In the genomic region with DNA sequence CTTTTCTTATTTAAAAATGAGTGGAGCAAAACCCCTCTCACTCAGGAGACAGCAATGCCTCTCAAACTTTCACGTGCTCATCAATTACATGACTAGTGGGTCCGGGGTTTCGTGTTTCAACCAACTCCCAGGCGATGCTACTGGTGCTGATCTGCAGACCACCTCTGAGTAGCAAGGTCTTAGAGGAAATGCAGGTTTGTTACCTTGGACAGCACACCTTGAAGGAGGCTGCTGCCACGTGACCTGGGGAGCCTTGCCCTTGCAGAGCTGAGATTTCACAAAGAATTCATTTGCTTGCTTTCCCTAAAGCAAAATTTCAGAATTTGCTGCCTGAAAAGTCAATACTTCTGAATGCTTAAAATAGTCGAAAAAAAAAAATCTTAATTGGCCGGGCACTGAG, we compare ENCODE assay signal across 20 cellular contexts. TPM values are rescaled to one million over a fixed set of nuclear protein-coding genes. Genes with fewer than 3 reads are reported as not detected.
DNase-seq lines count a peak whose midpoint lies in the region; ATAC-seq and TF ChIP-seq lines count a peak whose summit lies in the region.
"Had no signal": no experiment of that assay in that cellular context is flagged by ENCODE, and none has a peak within 500 bp of the region (broad histone marks: within the 10 kb centered on the region; RNA-seq: fewer than 3 reads in every experiment).

No MANE protein-coding gene starts in this region.

- no peak overlapping the region for H3K4me3 ChIP-seq in H7 (ENCODE audit: insufficient read depth, low read depth, low read length)
- H3K4me3 ChIP-seq in transverse colon: no peak overlapping the region
- H3K4me3 ChIP-seq: BLaER1 treated with 17β-estradiol and CSF1 and Interleukin-3, amounts not matched to agents 10 nM and 100 nM had no signal

- H3K27me3 ChIP-seq in H7 (ENCODE audit: control insufficient read depth, insufficient read depth, low read length) (no peaks in the 10 kb centered on the region), transverse colon (no peaks in the 10 kb centered on the region)
- H3K27me3 ChIP-seq: BLaER1 treated with 17β-estradiol and CSF1 and Interleukin-3, amounts not matched to agents 10 nM and 100 nM had no signal

- TF ChIP-seq EP300 in transverse colon (IDR thresholded peaks at IDR 0.05; ENCODE audit: low read depth): no peak

- TF ChIP-seq POLR2A in transverse colon (IDR thresholded peaks at IDR 0.05): no peak

- WGBS in transverse colon (ENCODE audit: low coverage in 1 of 2), 2 donors: 88 to 92% methylated on average over 4 to 7 of the region's 7 CpGs

- POLR2A ChIA-PET in WTC11 (lab: Charles Lee): no interaction called here

- H3K27me3 Mint-ChIP-seq in WTC11 (ENCODE audit: low read depth): no peaks in the 10 kb centered on the region; the same call in 1 of the 2 replicates

- intact Hi-C loops in transverse colon (cut with DNase I; ENCODE audit: low total_unique reads): no loop called here

- in situ Hi-C loops in transverse colon (cut with MboI; ENCODE audit: low pct_ligation_motif_present in 1 of 4, low pct_unique_long_range_greater_than_20kb in 1 of 4, low sequenced_read_pairs in 3 of 4): no loop called here

- no peaks in the 10 kb centered on the region for H3K4me1 ChIP-seq in transverse colon
- H3K4me1 ChIP-seq: BLaER1 treated with 17β-estradiol and CSF1 and Interleukin-3, amounts not matched to agents 10 nM and 100 nM had no signal

- CTCF ChIA-PET in WTC11 (lab: Charles Lee): interaction anchor here (1.0 kb wide), 1 partner anchor 25 kb away, joined by 3 read pairs; no protein-coding TSS in a partner anchor

- H3K36me3 Mint-ChIP-seq in WTC11: no peaks in the 10 kb centered on the region
- H3K36me3 Mint-ChIP-seq: CD8-positive, alpha-beta T cell had no signal

- H3K4me1 Mint-ChIP-seq in WTC11: peaks cover 15% of the 10 kb centered on the region
- H3K4me1 Mint-ChIP-seq: B cell had no signal

- H3K27ac ChIP-seq in transverse colon: no peak overlapping the region
- H3K27ac ChIP-seq: BLaER1 treated with 17β-estradiol and CSF1 and Interleukin-3, amounts not matched to agents 10 nM and 100 nM had no signal

- TF ChIP-seq CTCF in WTC11 (IDR thresholded peaks at IDR 0.05): no peak
- no peak for TF ChIP-seq CTCF in transverse colon (IDR thresholded peaks at IDR 0.05)

- ATAC-seq in WTC11 (peak; percentile 73), GM19324 (IDR thresholded peaks at IDR 0.05; ENCODE audit: low FRiP score, unreplicated experiment) (no peak)
- ATAC-seq: CD8-positive, alpha-beta T cell had no signal

- H3K9me3 Mint-ChIP-seq in WTC11: no peaks in the 10 kb centered on the region
- H3K9me3 Mint-ChIP-seq: CD8-positive, alpha-beta T cell had no signal

- DNase-seq in H7 (peak; percentile 47), WTC11 (ENCODE audit: low spot score) (no peak), iPS-NIHi7 (ENCODE audit: extremely low spot score) (peak; percentile 59), middle frontal gyrus (ENCODE audit: extremely low spot score, low spot score) (no peak), transverse colon (no peak)
- no peak for DNase-seq in stimulated activated CD4-positive, alpha-beta T cell treated with anti-CD3 and anti-CD28 coated beads, Interleukin-15, amount 100 ng/mL, for 24 hours
- DNase-seq: CD8-positive, alpha-beta T cell; COR-L47; DMS 273 treated with DMSO at 0.1 percent for 48 hours; DMS53; DND-41; EL; HCEC 1CT; IMR-90; KBM-7 had no signal

- H3K4me3 Mint-ChIP-seq in WTC11: no peak overlapping the region
- H3K4me3 Mint-ChIP-seq: B cell; CD8-positive, alpha-beta T cell had no signal

- no peaks in the 10 kb centered on the region for H3K36me3 ChIP-seq in H7 (replicated peaks; ENCODE audit: control insufficient read depth, insufficient read depth, low read length)
- no peaks in the 10 kb centered on the region for H3K36me3 ChIP-seq in transverse colon
- H3K36me3 ChIP-seq: BLaER1 treated with 17β-estradiol and CSF1 and Interleukin-3, amounts not matched to agents 10 nM and 100 nM had no signal

- H3K27ac Mint-ChIP-seq in WTC11: no peak overlapping the region
- H3K27ac Mint-ChIP-seq: B cell; CD8-positive, alpha-beta T cell had no signal

- no peaks in the 10 kb centered on the region for H3K9me3 ChIP-seq in transverse colon
- H3K9me3 ChIP-seq: BLaER1 treated with 17β-estradiol and CSF1 and Interleukin-3, amounts not matched to agents 10 nM and 100 nM had no signal

TF ChIP-seq in WTC11, 78 proteins besides CTCF, POLR2A, EP300 and RAD21 (continues in another document):
- TF ChIP-seq ATF6 (CRISPR knock-in tag; IDR thresholded peaks at IDR 0.05) (no peak), ARID4B (CRISPR knock-in tag; IDR thresholded peaks at IDR 0.05; ENCODE audit: borderline replicate concordance) (no peak), ZNF416 (CRISPR knock-in tag; IDR thresholded peaks at IDR 0.05) (no peak), FOXP1 (CRISPR knock-in tag; IDR thresholded peaks at IDR 0.05; ENCODE audit: borderline replicate concordance) (no peak), TCF7 (CRISPR knock-in tag; IDR thresholded peaks at IDR 0.05; ENCODE audit: low read depth) (no peak), SMAD4 (CRISPR knock-in tag; IDR thresholded peaks at IDR 0.05) (no peak), NR2C2 (CRISPR knock-in tag; IDR thresholded peaks at IDR 0.05) (no peak), TP53 (CRISPR knock-in tag; IDR thresholded peaks at IDR 0.05) (no peak), GRHL2 (CRISPR knock-in tag; IDR thresholded peaks at IDR 0.05; ENCODE audit: insufficient replicate concordance, severe bottlenecking) (no peak), MYBL2 (CRISPR knock-in tag; IDR thresholded peaks at IDR 0.05) (no peak), USF1 (CRISPR knock-in tag; IDR thresholded peaks at IDR 0.05) (0 out of 2 replicates have a peak, but pooled peaks have one; percentile 32), NR3C1 (CRISPR knock-in tag; conservative IDR thresholded peaks at IDR 0.05; ENCODE audit: low read depth) (no peak), TEAD1 (CRISPR knock-in tag; IDR thresholded peaks at IDR 0.05) (no peak)

RNA-seq across cellular contexts. Expression of gene SMIM21, which starts 32.4 kb away (rescaled TPM):
- not detected in 2 replicates for total RNA-seq in H7 (2014; rRNA removed; shearing (Covaris generic))
- total RNA-seq in WTC11 (2021) (not detected in 3 replicates), transverse colon (not detected)
- total RNA-seq: A172; B cell; CD8-positive, alpha-beta T cell; H4; IMR-90 had no signal

Comparison
In these comparisons a context has a peak if more than half of its experiments do, and no peak if none do; other contexts are left out.
1. DNase-seq: peak in H7 (single experiment) and iPS-NIHi7 (single experiment); none in WTC11 (single experiment), middle frontal gyrus (single experiment), stimulated activated CD4-positive, alpha-beta T cell treated with anti-CD3 and anti-CD28 coated beads, Interleukin-15, amount 100 ng/mL, for 24 hours (single experiment) and transverse colon (single experiment).